10 cellular contexts compared by ENCODE assay signal in genomic region chr18:63963610-63964256, GRCh38. TPM values are rescaled to one million over a fixed set of nuclear protein-coding genes. Genes with fewer than 3 reads are reported as not detected.
DNase-seq lines count a peak whose midpoint lies in the region; ATAC-seq and TF ChIP-seq lines count a peak whose summit lies in the region.
"Had no signal": no experiment of that assay in that cellular context is flagged by ENCODE, and none has a peak within 500 bp of the region (broad histone marks: within the 10 kb centered on the region; RNA-seq: fewer than 3 reads in every experiment).

No MANE protein-coding gene starts in this region.

- peak; percentile 54 for DNase-seq in NCI-H1105 treated with DMSO at 0.1 percent for 48 hours (lab: John Stamatoyannopoulos, UW)
- DNase-seq in NCI-H1105 (lab: John Stamatoyannopoulos, UW): no peak
- peak; percentile 70 to 85 for DNase-seq in Kasumi-1 (lab: John Stamatoyannopoulos, UW)
- peak; percentile 20 to 50 for DNase-seq in SJCRH30
- DNase-seq in mammary epithelial cell: peak; percentile 48
- peak; percentile 63 for DNase-seq in left kidney (ENCODE audit: low read depth, low spot score)
- peak; percentile 80 for DNase-seq in superior temporal gyrus (ENCODE audit: extremely low spot score)

- H4K20me1 ChIP-seq in mammary epithelial cell (ENCODE audit: insufficient read depth, low read length): no peaks in the 10 kb centered on the region
- H4K20me1 ChIP-seq: BLaER1 treated with 17β-estradiol and CSF1 and Interleukin-3, amounts not matched to agents 10 nM and 100 nM had no signal

- BruUV-seq in mammary epithelial cell (replicated peaks; lab: Mats Ljungman, UMichigan): no TSS peak

- no peak overlapping the region for H3K9ac ChIP-seq in mammary epithelial cell (ENCODE audit: insufficient read depth, low read length)
- H3K9ac ChIP-seq: BLaER1 treated with 17β-estradiol and CSF1 and Interleukin-3, amounts not matched to agents 10 nM and 100 nM had no signal

- in situ Hi-C loops in mammary epithelial cell (cut with MboI; ENCODE audit: low sequenced_read_pairs in 2 of 2): no loop called here

- H3K4me3 ChIP-seq in SJCRH30: no peak overlapping the region
- no peak overlapping the region for H3K4me3 ChIP-seq in mammary epithelial cell (replicated peaks in 1 of 3; ENCODE audit: insufficient read depth in 1 of 3, low read depth in 2 of 3, low read length in 3 of 3)
- H3K4me3 ChIP-seq: BLaER1 treated with 17β-estradiol and CSF1 and Interleukin-3, amounts not matched to agents 10 nM and 100 nM had no signal

- H3K27me3 ChIP-seq in SJCRH30 (no peaks in the 10 kb centered on the region), mammary epithelial cell (ENCODE audit: insufficient read depth, low read length) (no peaks in the 10 kb centered on the region)
- H3K27me3 ChIP-seq: BLaER1 treated with 17β-estradiol and CSF1 and Interleukin-3, amounts not matched to agents 10 nM and 100 nM had no signal

- no peaks in the 10 kb centered on the region for H3K36me3 ChIP-seq in SJCRH30
- no peaks in the 10 kb centered on the region for H3K36me3 ChIP-seq in mammary epithelial cell (ENCODE audit: insufficient read depth, low read length)
- H3K36me3 ChIP-seq: BLaER1 treated with 17β-estradiol and CSF1 and Interleukin-3, amounts not matched to agents 10 nM and 100 nM had no signal

- dilution Hi-C loops in mammary epithelial cell (cut with HindIII; ENCODE audit: low sequenced_read_pairs): no loop called here

- intact Hi-C loops in mammary epithelial cell (cut with micrococcal nuclease): loop anchor here (1.0 kb wide), 3 partner anchors 12 to 31 kb away; no protein-coding TSS in a partner anchor

- TF ChIP-seq CTCF in mammary epithelial cell (conservative IDR thresholded peaks at IDR 0.05 in 1 of 2, IDR thresholded peaks at IDR 0.05 in 1 of 2; ENCODE audit: extremely low read depth in 1 of 2, insufficient read depth in 1 of 2, low read depth in 1 of 2, low read length in 2 of 2): peak; percentile 90 to 92

- H3K9me3 ChIP-seq in SJCRH30 (replicated peaks) (no peaks in the 10 kb centered on the region), mammary epithelial cell (replicated peaks; ENCODE audit: insufficient read depth, low read length) (no peaks in the 10 kb centered on the region)

- H3K79me2 ChIP-seq in mammary epithelial cell (ENCODE audit: insufficient read depth, low read length): no peaks in the 10 kb centered on the region

- H3K4me2 ChIP-seq in mammary epithelial cell (ENCODE audit: insufficient read depth, low read depth, low read length): no peak overlapping the region

- ATAC-seq in GM21723 (IDR thresholded peaks at IDR 0.05; ENCODE audit: unreplicated experiment): peak; percentile 77

- WGBS in mammary epithelial cell (ENCODE audit: low coverage, missing lambda C conversion rate): 67% methylated on average over 1 of the region's 1 CpG

- peak overlapping the region; percentile 15 for H2AFZ ChIP-seq in mammary epithelial cell (ENCODE audit: low read depth, low read length)

- H3K4me1 ChIP-seq in SJCRH30 (no peaks in the 10 kb centered on the region), mammary epithelial cell (ENCODE audit: insufficient read depth, low read length) (peaks cover 14% of the 10 kb centered on the region)

- CTCF ChIA-PET in mammary epithelial cell (lab: Charles Lee; ENCODE audit: low non-redundant PET): interaction anchor here (0.5 to 1.0 kb wide), 5 partner anchors 13 to 283 kb away, joined by 3 to 10 read pairs (median 6); no protein-coding TSS in a partner anchor

- H3K27ac ChIP-seq in SJCRH30: no peak overlapping the region
- no peak overlapping the region for H3K27ac ChIP-seq in mammary epithelial cell (ENCODE audit: insufficient read depth, low read depth, low read length)
- H3K27ac ChIP-seq: BLaER1 treated with 17β-estradiol and CSF1 and Interleukin-3, amounts not matched to agents 10 nM and 100 nM had no signal

RNA-seq across cellular contexts. Expression of gene SERPINB8, which starts 6.1 kb away (rescaled TPM):
- total RNA-seq in SJCRH30 (2014; rRNA removed; shearing (Covaris generic)): 1.6 and 1.9 TPM in 2 replicates
- total RNA-seq in mammary epithelial cell: 10 to 100 TPM; 30.0 to 68.4 TPM
- 30.8 TPM for polyA plus RNA-seq in mammary epithelial cell
- polyA minus RNA-seq in mammary epithelial cell: 66.9 TPM

RNA-seq across cellular contexts. Expression of gene HMSD, which starts 14.6 kb away (rescaled TPM):
- not detected in 2 replicates for total RNA-seq in SJCRH30 (2014; rRNA removed; shearing (Covaris generic))
- total RNA-seq in mammary epithelial cell: under 1 TPM in 1 of 2 donors, not detected in 1; 0.38 TPM
- polyA plus RNA-seq in mammary epithelial cell: 0.05 TPM
- polyA minus RNA-seq in mammary epithelial cell: not detected
- polyA plus RNA-seq: urinary bladder had no signal

RNA-seq across cellular contexts. Expression of gene SERPINB10, which starts 56.0 kb away (rescaled TPM):
- not detected in 2 replicates for total RNA-seq in SJCRH30 (2014; rRNA removed; shearing (Covaris generic))
- total RNA-seq in mammary epithelial cell: not detected
- 0.07 TPM for polyA plus RNA-seq in mammary epithelial cell
- not detected for polyA minus RNA-seq in mammary epithelial cell
- polyA plus RNA-seq: urinary bladder had no signal

Comparison
In these comparisons a context has a peak if more than half of its experiments do, and no peak if none do; other contexts are left out.
1. RNA of gene SERPINB8, which starts 6.1 kb away (total RNA-seq): 30.0 to 68.4 TPM in mammary epithelial cell; 1.6 to 1.9 TPM in SJCRH30; every median in the first group is over 10 times any median in the second.